In the genomic region with DNA sequence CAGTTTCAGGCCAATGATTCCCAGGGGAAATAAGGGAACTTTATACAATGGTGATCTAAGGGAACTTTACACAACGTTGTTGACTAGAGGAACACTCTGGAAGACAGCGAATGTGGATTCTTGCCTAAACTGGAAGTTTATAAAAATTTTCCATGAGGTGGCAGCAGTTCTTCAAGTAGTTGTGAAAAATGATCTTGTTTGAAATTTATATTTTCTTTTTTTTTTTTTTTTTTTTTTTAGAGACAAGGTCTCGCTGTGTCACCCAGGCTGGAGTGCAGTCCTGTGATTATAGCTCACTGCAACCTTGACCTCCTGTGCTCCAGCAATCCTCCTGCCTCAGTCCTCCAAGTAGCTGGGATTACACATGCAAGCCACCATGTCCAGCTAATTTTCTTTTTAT, we compare ENCODE assay signal across 7 cellular contexts. TPM values are rescaled to one million over a fixed set of nuclear protein-coding genes. Genes with fewer than 3 reads are reported as not detected.
A peak's percentile ranks its signal among the peaks of the same experiment; 100 is the strongest.
DNase-seq lines count a peak whose midpoint lies in the region; ATAC-seq, FAIRE-seq and TF ChIP-seq lines count a peak whose summit lies in the region.

No MANE protein-coding gene starts in this region.

- H3K4me3 ChIP-seq in foreskin fibroblast (ENCODE audit: low read depth in 1 of 2, low read length in 2 of 2) (no peak overlapping the region), small intestine (ENCODE audit: low read depth in 1 of 2, low read length in 2 of 2) (no peak overlapping the region)

- peak; percentile 23 for TF ChIP-seq CTCF in foreskin fibroblast (IDR thresholded peaks at IDR 0.05; ENCODE audit: low read depth, low read length)

- DNase-seq in GM04503 (ENCODE audit: low read depth): peak; percentile 32
- peak; percentile 47 for DNase-seq in RPMI7951 (ENCODE audit: low read depth)
- DNase-seq in foreskin fibroblast: peak; percentile 28 to 61
- DNase-seq in small intestine: peak; percentile 33
- DNase-seq in NCI-H1105 (lab: John Stamatoyannopoulos, UW): no peak
- no peak for DNase-seq in NCI-H446 treated with DMSO at 0.1 percent for 48 hours (lab: John Stamatoyannopoulos, UW)

- FAIRE-seq in small intestine (lab: Jason Lieb, UNC): no peak

- no peak overlapping the region for H3K27ac ChIP-seq in small intestine (ENCODE audit: low read depth in 1 of 2, low read length in 1 of 2)

- no peaks in the 10 kb centered on the region for H3K9me3 ChIP-seq in small intestine (ENCODE audit: control insufficient read depth, low read depth)

- no peak for ATAC-seq in GM18858 (IDR thresholded peaks at IDR 0.05; ENCODE audit: unreplicated experiment)

- 20 to 30% (median 30%) methylated on average over 2 to 3 of the region's 3 CpGs for WGBS in small intestine, 3 donors

- H3K27me3 ChIP-seq in small intestine (ENCODE audit: control insufficient read depth in 2 of 2, insufficient read depth in 2 of 2, low read length in 2 of 2): no peaks in the 10 kb centered on the region

- H3K36me3 ChIP-seq in small intestine (ENCODE audit: control insufficient read depth in 2 of 2, insufficient read depth in 2 of 2, low read length in 2 of 2): no peaks in the 10 kb centered on the region

- H3K4me1 ChIP-seq in small intestine (ENCODE audit: control insufficient read depth in 2 of 2, insufficient read depth in 1 of 2, low read depth in 1 of 2, low read length in 1 of 2): peaks cover 0 to 4% of the 10 kb centered on the region in 2 donors

RNA-seq across cellular contexts. Expression of a gene that starts 32.1 kb away (rescaled TPM):
- total RNA-seq in RPMI7951 (2014; rRNA removed; shearing (Covaris generic)): 94.8 and 99.7 TPM in 2 replicates
- 10 to 100 TPM; 21.6 to 33.7 (median 25.9) TPM for polyA plus RNA-seq in small intestine

Comparison
In these comparisons a context has a peak if more than half of its experiments do, and no peak if none do; other contexts are left out.
1. DNase-seq: peak in GM04503 (single experiment), RPMI7951 (single experiment), foreskin fibroblast (2 of 2) and small intestine (single experiment); none in NCI-H1105 (single experiment) and NCI-H446 treated with DMSO at 0.1 percent for 48 hours (single experiment).